14 cellular contexts compared by ENCODE assay signal in genomic region chr4:7747556-7747955, GRCh38.
DNase-seq lines count a peak whose midpoint lies in the region; ATAC-seq and TF ChIP-seq lines count a peak whose summit lies in the region.
"Had no signal": no experiment of that assay in that cellular context is flagged by ENCODE, and none has a peak within 500 bp of the region (broad histone marks: within the 10 kb centered on the region; RNA-seq: fewer than 3 reads in every experiment).

No MANE protein-coding gene starts in this region.

- H3K27ac Mint-ChIP-seq in activated CD4-positive, alpha-beta T cell treated with anti-CD3 and anti-CD28 coated beads, Interleukin-2, amount 10 ng/mL, durations not matched to agents 24 days and 14 days = peak overlapping the region; percentile 63
- H3K27ac Mint-ChIP-seq in CD8-positive, alpha-beta T cell = no peak overlapping the region
- no peak overlapping the region for H3K27ac Mint-ChIP-seq in activated naive CD8-positive, alpha-beta T cell treated with anti-CD3 and anti-CD28 coated beads, Interleukin-2, amount 50 U/mL, for 24 hours
- H3K27ac Mint-ChIP-seq: HFFc6 had no signal

- H3K27me3 Mint-ChIP-seq in activated CD4-positive, alpha-beta T cell treated with anti-CD3 and anti-CD28 coated beads, Interleukin-2, amount 10 ng/mL, durations not matched to agents 24 days and 14 days = no peaks in the 10 kb centered on the region
- no peaks in the 10 kb centered on the region for H3K27me3 Mint-ChIP-seq in CD8-positive, alpha-beta T cell (ENCODE audit: low read depth)
- H3K27me3 Mint-ChIP-seq in activated naive CD8-positive, alpha-beta T cell treated with anti-CD3 and anti-CD28 coated beads, Interleukin-2, amount 50 U/mL, for 24 hours = no peaks in the 10 kb centered on the region

- intact Hi-C loops in activated CD4-positive, alpha-beta T cell treated with anti-CD3 and anti-CD28 coated beads, Interleukin-2, amount 10 ng/mL, durations not matched to agents 24 days and 14 days (cut with micrococcal nuclease) = no loop called here
- intact Hi-C loops in right cardiac atrium (cut with DNase I) (no loop called here), heart left ventricle (cut with DNase I) (no loop called here)
- intact Hi-C loops in CD8-positive, alpha-beta T cell (cut with DNase I, micrococcal nuclease) = no loop called here

- H3K4me1 ChIP-seq in right cardiac atrium (ENCODE audit: control insufficient read depth, insufficient read depth, low read length) (no peaks in the 10 kb centered on the region), heart left ventricle (peaks cover 0 to 18% (median 0%) of the 10 kb centered on the region in 12 donors)
- H3K4me1 ChIP-seq in CD8-positive, alpha-beta T cell (ENCODE audit: insufficient read depth, low read length) = peaks cover 8% of the 10 kb centered on the region

- ATAC-seq in right cardiac atrium = no peak
- ATAC-seq in heart left ventricle = no peak
- ATAC-seq in CD8-positive, alpha-beta T cell = no peak
- ATAC-seq in activated naive CD8-positive, alpha-beta T cell treated with anti-CD3 and anti-CD28 coated beads, Interleukin-2, amount 50 U/mL, for 24 hours = no peak
- no peak for ATAC-seq in HG02763 (IDR thresholded peaks at IDR 0.05; ENCODE audit: unreplicated experiment)
- ATAC-seq: GM12878 had no signal

- H3K9me3 Mint-ChIP-seq in activated CD4-positive, alpha-beta T cell treated with anti-CD3 and anti-CD28 coated beads, Interleukin-2, amount 10 ng/mL, durations not matched to agents 24 days and 14 days = no peaks in the 10 kb centered on the region
- H3K9me3 Mint-ChIP-seq in CD8-positive, alpha-beta T cell = no peaks in the 10 kb centered on the region
- H3K9me3 Mint-ChIP-seq in activated naive CD8-positive, alpha-beta T cell treated with anti-CD3 and anti-CD28 coated beads, Interleukin-2, amount 50 U/mL, for 24 hours = no peaks in the 10 kb centered on the region
- H3K9me3 Mint-ChIP-seq: HFFc6 had no signal

- H3K27me3 ChIP-seq in right cardiac atrium (ENCODE audit: control insufficient read depth, insufficient read depth) (no peaks in the 10 kb centered on the region), heart left ventricle (no peaks in the 10 kb centered on the region)
- no peaks in the 10 kb centered on the region for H3K27me3 ChIP-seq in CD8-positive, alpha-beta T cell (ENCODE audit: insufficient read depth, low read length)

- WGBS in right cardiac atrium = 95% methylated on average over 11 of the region's 11 CpGs
- 94 to 97% (median 96%) methylated on average over 11 of the region's 11 CpGs for WGBS in heart left ventricle, 4 donors

- peaks cover 15% of the 10 kb centered on the region for H3K4me1 Mint-ChIP-seq in activated CD4-positive, alpha-beta T cell treated with anti-CD3 and anti-CD28 coated beads, Interleukin-2, amount 10 ng/mL, durations not matched to agents 24 days and 14 days
- peaks cover 17% of the 10 kb centered on the region for H3K4me1 Mint-ChIP-seq in CD8-positive, alpha-beta T cell (ENCODE audit: low read depth)
- peaks cover 11% of the 10 kb centered on the region for H3K4me1 Mint-ChIP-seq in activated naive CD8-positive, alpha-beta T cell treated with anti-CD3 and anti-CD28 coated beads, Interleukin-2, amount 50 U/mL, for 24 hours

- H3K9me3 ChIP-seq in right cardiac atrium (ENCODE audit: control insufficient read depth, low read length) (no peaks in the 10 kb centered on the region), heart left ventricle (no peaks in the 10 kb centered on the region)
- no peaks in the 10 kb centered on the region for H3K9me3 ChIP-seq in CD8-positive, alpha-beta T cell (ENCODE audit: low read length)

- POLR2A ChIA-PET in CD8-positive, alpha-beta T cell (lab: Charles Lee) = no interaction called here

- H3K36me3 Mint-ChIP-seq in activated CD4-positive, alpha-beta T cell treated with anti-CD3 and anti-CD28 coated beads, Interleukin-2, amount 10 ng/mL, durations not matched to agents 24 days and 14 days (ENCODE audit: low read depth) = no peaks in the 10 kb centered on the region
- no peaks in the 10 kb centered on the region for H3K36me3 Mint-ChIP-seq in CD8-positive, alpha-beta T cell
- H3K36me3 Mint-ChIP-seq in activated naive CD8-positive, alpha-beta T cell treated with anti-CD3 and anti-CD28 coated beads, Interleukin-2, amount 50 U/mL, for 24 hours (ENCODE audit: low read depth) = no peaks in the 10 kb centered on the region

- DNase-seq in activated CD4-positive, alpha-beta T cell treated with anti-CD3 and anti-CD28 coated beads, Interleukin-2, amount 10 ng/mL, durations not matched to agents 24 days and 14 days = no peak
- DNase-seq in activated CD4-positive, alpha-beta T cell treated with anti-CD3 and anti-CD28 coated beads, Interleukin-2, amount 50 U/mL, for 4 hours = no peak
- DNase-seq in right cardiac atrium (peak in 2 of 3 donors; percentile 11 to 12), heart left ventricle (no peak), myocyte (ENCODE audit: low read depth) (peak; percentile 58)
- DNase-seq in CD8-positive, alpha-beta T cell = no peak
- DNase-seq in activated naive CD8-positive, alpha-beta T cell treated with anti-CD3 and anti-CD28 coated beads, Interleukin-2, amount 50 U/mL, for 24 hours = no peak
- DNase-seq: DMS79, HCEC 1CT, HFFc6 had no signal

- H3K4me3 Mint-ChIP-seq in activated CD4-positive, alpha-beta T cell treated with anti-CD3 and anti-CD28 coated beads, Interleukin-2, amount 10 ng/mL, durations not matched to agents 24 days and 14 days = no peak overlapping the region
- no peak overlapping the region for H3K4me3 Mint-ChIP-seq in CD8-positive, alpha-beta T cell
- no peak overlapping the region for H3K4me3 Mint-ChIP-seq in activated naive CD8-positive, alpha-beta T cell treated with anti-CD3 and anti-CD28 coated beads, Interleukin-2, amount 50 U/mL, for 24 hours
- H3K4me3 Mint-ChIP-seq: HFFc6 had no signal

- no peak overlapping the region for H3K4me3 ChIP-seq in right cardiac atrium (ENCODE audit: low read length)
- H3K4me3 ChIP-seq in heart left ventricle = no peak overlapping the region
- H3K4me3 ChIP-seq in CD8-positive, alpha-beta T cell (ENCODE audit: low read depth, low read length) = no peak overlapping the region
- H3K4me3 ChIP-seq: GM12878 had no signal

- H3K27ac ChIP-seq in right cardiac atrium (ENCODE audit: low read length) (no peak overlapping the region), heart left ventricle (peak overlapping the region in 1 of 12 donors; percentile 46)
- H3K27ac ChIP-seq in CD8-positive, alpha-beta T cell (ENCODE audit: low read depth, low read length) = no peak overlapping the region
- H3K27ac ChIP-seq: 22Rv1, HL-60 had no signal

- TF ChIP-seq CTCF in heart left ventricle (IDR thresholded peaks at IDR 0.05) = no peak
- TF ChIP-seq CTCF in CD8-positive, alpha-beta T cell (IDR thresholded peaks at IDR 0.05) = no peak

- no peaks in the 10 kb centered on the region for H3K36me3 ChIP-seq in heart left ventricle
- H3K36me3 ChIP-seq in CD8-positive, alpha-beta T cell (ENCODE audit: insufficient read depth, low read length) = no peaks in the 10 kb centered on the region

- CTCF ChIA-PET in CD8-positive, alpha-beta T cell (lab: Charles Lee) = interaction anchor here (0.8 kb wide), 1 partner anchor 14 kb away, joined by 4 read pairs; no protein-coding TSS in a partner anchor

- no peak for TF ChIP-seq POLR2A in heart left ventricle (IDR thresholded peaks at IDR 0.05)

Comparison
In these comparisons a context has a peak if more than half of its experiments do, and no peak if none do; other contexts are left out.
1. DNase-seq: peak in right cardiac atrium (2 of 3) and myocyte (single experiment); none in activated CD4-positive, alpha-beta T cell treated with anti-CD3 and anti-CD28 coated beads, Interleukin-2, amount 10 ng/mL, durations not matched to agents 24 days and 14 days (single experiment), activated CD4-positive, alpha-beta T cell treated with anti-CD3 and anti-CD28 coated beads, Interleukin-2, amount 50 U/mL, for 4 hours (0 of 2), heart left ventricle (0 of 5), CD8-positive, alpha-beta T cell (0 of 7) and activated naive CD8-positive, alpha-beta T cell treated with anti-CD3 and anti-CD28 coated beads, Interleukin-2, amount 50 U/mL, for 24 hours (single experiment).